In the genomic region with DNA sequence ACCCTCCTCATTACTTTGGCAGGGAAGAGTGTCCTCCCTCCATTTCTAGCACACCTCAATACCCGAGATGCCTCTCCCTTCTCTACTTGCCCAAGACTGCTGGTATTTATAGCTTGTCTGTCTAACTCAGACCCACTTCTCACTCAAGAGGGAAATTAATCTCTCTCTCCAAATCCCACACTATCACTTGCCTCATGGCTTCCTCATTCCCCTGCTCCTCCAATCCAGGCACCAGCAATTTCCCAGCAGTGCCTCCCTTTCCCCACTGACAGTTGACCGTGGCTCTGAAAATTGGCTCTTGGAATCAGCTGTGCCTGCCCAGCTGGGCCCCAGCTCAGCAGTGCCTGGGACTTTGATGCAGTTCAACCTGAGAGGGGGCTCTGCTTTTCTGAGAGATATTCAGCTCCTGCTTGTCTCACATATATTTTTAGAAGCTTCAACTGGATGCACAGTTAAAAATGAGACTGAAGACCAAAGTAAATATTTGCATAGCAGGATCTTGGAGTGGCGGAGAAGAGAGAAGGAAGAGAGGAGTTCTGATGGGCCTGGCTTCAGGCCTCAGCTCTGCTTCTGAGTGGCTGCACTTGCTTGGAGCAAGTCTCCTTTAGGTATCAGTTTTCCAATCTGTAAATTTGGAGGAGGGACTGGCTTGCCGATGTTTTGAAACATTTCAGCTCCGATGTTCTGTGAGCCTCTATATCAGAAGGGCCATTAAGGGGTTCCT, we compare ENCODE assay signal across 22 cellular contexts.
A peak's percentile ranks its signal among the peaks of the same experiment; 100 is the strongest.
DNase-seq lines count a peak whose midpoint lies in the region; ATAC-seq and TF ChIP-seq lines count a peak whose summit lies in the region.
"Had no signal": no experiment of that assay in that cellular context is flagged by ENCODE, and none has a peak within 500 bp of the region (broad histone marks: within the 10 kb centered on the region; RNA-seq: fewer than 3 reads in every experiment).

No MANE protein-coding gene starts in this region.

- no peak overlapping the region for H2BK15ac ChIP-seq in mesendoderm (replicated peaks; ENCODE audit: low read depth)

- no peaks in the 10 kb centered on the region for H3K4me1 ChIP-seq in right cardiac atrium (ENCODE audit: control insufficient read depth, insufficient read depth, low read length)
- peaks cover 5% of the 10 kb centered on the region for H3K4me1 ChIP-seq in left ventricle myocardium inferior
- no peaks in the 10 kb centered on the region for H3K4me1 ChIP-seq in mesendoderm (ENCODE audit: control insufficient read depth, low read depth, low read length)
- H3K4me1 ChIP-seq: BLaER1 treated with 17β-estradiol and CSF1 and Interleukin-3, amounts not matched to agents 10 nM and 100 nM; colonic mucosa had no signal

- H3K79me2 ChIP-seq in mesendoderm (ENCODE audit: control insufficient read depth, insufficient read depth, low read length) = no peaks in the 10 kb centered on the region

- H3K9ac ChIP-seq in mesendoderm (ENCODE audit: low read length) = no peak overlapping the region
- H3K9ac ChIP-seq: BLaER1 treated with 17β-estradiol and CSF1 and Interleukin-3, amounts not matched to agents 10 nM and 100 nM had no signal

- H3K4me3 ChIP-seq in right cardiac atrium (ENCODE audit: low read length) (no peak overlapping the region), left ventricle myocardium inferior (no peak overlapping the region), mesendoderm (ENCODE audit: low read length) (no peak overlapping the region)
- H3K4me3 ChIP-seq: BLaER1 treated with 17β-estradiol and CSF1 and Interleukin-3, amounts not matched to agents 10 nM and 100 nM; cardiac muscle cell; colonic mucosa; SK-N-MC; transverse colon had no signal

- peak overlapping the region; percentile 34 for H3K56ac ChIP-seq in mesendoderm (ENCODE audit: low read length)

- TF ChIP-seq CTCF in left ventricle myocardium inferior (IDR thresholded peaks at IDR 0.05; ENCODE audit: borderline replicate concordance) (no peak), osteocyte (IDR thresholded peaks at IDR 0.05) (no peak)

- 49% methylated on average over 5 of the region's 5 CpGs for WGBS in right cardiac atrium
- no CpG with 5 or more reads among the region's 5 CpGs for WGBS in mesendoderm (ENCODE audit: extremely low coverage, insufficient coverage, low lambda C conversion rate)

- no peak overlapping the region for H2BK120ac ChIP-seq in mesendoderm (ENCODE audit: low read depth, low read length)

- H4K8ac ChIP-seq in mesendoderm (ENCODE audit: low read depth, low read length) = no peak overlapping the region

- no peaks in the 10 kb centered on the region for H3K79me1 ChIP-seq in mesendoderm (ENCODE audit: low read length)

- peak in 2 of 3 donors; percentile 35 to 55 for DNase-seq in right cardiac atrium
- DNase-seq in left ventricle myocardium inferior = no peak
- peak; percentile 34 for DNase-seq in NCI-H2227 (lab: John Stamatoyannopoulos, UW; ENCODE audit: unreplicated experiment)
- DNase-seq in mesendoderm = no peak
- no peak for DNase-seq in osteocyte (ENCODE audit: extremely low spot score, unreplicated experiment)
- no peak for DNase-seq in NCI-H146 treated with DMSO at 0.1 percent for 48 hours (lab: John Stamatoyannopoulos, UW; ENCODE audit: unreplicated experiment)
- DNase-seq: activated T-cell treated with anti-CD3 and anti-CD28 coated beads, Interleukin-2, amount 50 U/mL, for 72 hours; colonic mucosa; effector CD4-positive, alpha-beta T cell; GF-D8; HCEC 1CT; left colon; NCI-H1048; OCI-M1; stimulated activated CD4-positive, alpha-beta T cell treated with anti-CD3 and anti-CD28 coated beads, Interleukin-4, amount 100 ng/mL, for 24 hours; T-helper 1 cell; transverse colon had no signal

- no peak overlapping the region for H3K23ac ChIP-seq in mesendoderm (ENCODE audit: low read length)

- no peak overlapping the region for H4K5ac ChIP-seq in mesendoderm (ENCODE audit: low read length)

- no peak overlapping the region for H3K4me2 ChIP-seq in mesendoderm (ENCODE audit: low read length)
- H3K4me2 ChIP-seq: BLaER1 treated with 17β-estradiol and CSF1 and Interleukin-3, amounts not matched to agents 10 nM and 100 nM had no signal

- intact Hi-C loops in right cardiac atrium (cut with DNase I) (no loop called here), left ventricle myocardium inferior (cut with micrococcal nuclease) (no loop called here)

- H3K36me3 Mint-ChIP-seq in osteocyte (ENCODE audit: unreplicated experiment) = no peaks in the 10 kb centered on the region
- H3K36me3 Mint-ChIP-seq: IgD-negative memory B cell had no signal

- H3K9me3 ChIP-seq in right cardiac atrium (ENCODE audit: control insufficient read depth, low read length) (no peaks in the 10 kb centered on the region), left ventricle myocardium inferior (replicated peaks) (no peaks in the 10 kb centered on the region)
- H3K9me3 ChIP-seq: BLaER1 treated with 17β-estradiol and CSF1 and Interleukin-3, amounts not matched to agents 10 nM and 100 nM; colonic mucosa; transverse colon had no signal

- ATAC-seq in right cardiac atrium (peak; percentile 64 to 66), HG03521 (IDR thresholded peaks at IDR 0.05; ENCODE audit: unreplicated experiment) (no peak)
- ATAC-seq: activated T-cell treated with anti-CD3 and anti-CD28 coated beads, Interleukin-2, amount 50 U/mL, for 72 hours; left colon had no signal

- no peak overlapping the region for H2BK5ac ChIP-seq in mesendoderm (ENCODE audit: low read length)

- H3K27me3 Mint-ChIP-seq in osteocyte (ENCODE audit: unreplicated experiment) = no peaks in the 10 kb centered on the region
- H3K27me3 Mint-ChIP-seq: IgD-negative memory B cell had no signal

- H3K27ac Mint-ChIP-seq in osteocyte (ENCODE audit: unreplicated experiment) = no peak overlapping the region
- H3K27ac Mint-ChIP-seq: activated T-cell treated with anti-CD3 and anti-CD28 coated beads, Interleukin-2, amount 50 U/mL, for 72 hours; IgD-negative memory B cell had no signal

- H2AK5ac ChIP-seq in mesendoderm (ENCODE audit: low read length) = no peak overlapping the region

- no peak overlapping the region for H3K18ac ChIP-seq in mesendoderm (ENCODE audit: low read length)

- no peak overlapping the region for H3K27ac ChIP-seq in right cardiac atrium (ENCODE audit: low read length)
- no peak overlapping the region for H3K27ac ChIP-seq in left ventricle myocardium inferior (replicated peaks)
- no peak overlapping the region for H3K27ac ChIP-seq in mesendoderm (ENCODE audit: low read depth, low read length)
- H3K27ac ChIP-seq: BLaER1 treated with 17β-estradiol and CSF1 and Interleukin-3, amounts not matched to agents 10 nM and 100 nM; cardiac muscle cell; colonic mucosa; SK-N-MC had no signal

- no peak overlapping the region for H3K4ac ChIP-seq in mesendoderm (ENCODE audit: low read depth, low read length)

- no peaks in the 10 kb centered on the region for H3K4me1 Mint-ChIP-seq in osteocyte (ENCODE audit: unreplicated experiment)

- no peaks in the 10 kb centered on the region for H3K9me3 Mint-ChIP-seq in osteocyte (ENCODE audit: unreplicated experiment)
- H3K9me3 Mint-ChIP-seq: activated T-cell treated with anti-CD3 and anti-CD28 coated beads, Interleukin-2, amount 50 U/mL, for 72 hours; IgD-negative memory B cell had no signal

- H3K36me3 ChIP-seq in left ventricle myocardium inferior = no peaks in the 10 kb centered on the region
- no peaks in the 10 kb centered on the region for H3K36me3 ChIP-seq in mesendoderm (ENCODE audit: control insufficient read depth, insufficient read depth, low read length)
- H3K36me3 ChIP-seq: BLaER1 treated with 17β-estradiol and CSF1 and Interleukin-3, amounts not matched to agents 10 nM and 100 nM; cardiac muscle cell; colonic mucosa; transverse colon had no signal

- H3K27me3 ChIP-seq in right cardiac atrium (ENCODE audit: control insufficient read depth, insufficient read depth) (no peaks in the 10 kb centered on the region), left ventricle myocardium inferior (ENCODE audit: low read depth) (peaks cover 5% of the 10 kb centered on the region), mesendoderm (ENCODE audit: insufficient read depth, low read length, poor library complexity) (no peaks in the 10 kb centered on the region)
- H3K27me3 ChIP-seq: BLaER1 treated with 17β-estradiol and CSF1 and Interleukin-3, amounts not matched to agents 10 nM and 100 nM; colonic mucosa; transverse colon had no signal

- H3K4me3 Mint-ChIP-seq in osteocyte (ENCODE audit: unreplicated experiment) = no peak overlapping the region
- H3K4me3 Mint-ChIP-seq: activated T-cell treated with anti-CD3 and anti-CD28 coated beads, Interleukin-2, amount 50 U/mL, for 72 hours; IgD-negative memory B cell had no signal

Comparison
In these comparisons a context has a peak if more than half of its experiments do, and no peak if none do; other contexts are left out.
1. DNase-seq: peak in right cardiac atrium (2 of 3) and NCI-H2227 (single experiment); none in left ventricle myocardium inferior (single experiment), mesendoderm (single experiment), osteocyte (single experiment) and NCI-H146 treated with DMSO at 0.1 percent for 48 hours (single experiment).